In genomic region chr4:153248641-153249198, GRCh38 we compare ENCODE assay signal across 8 cellular contexts.
DNase-seq lines count a peak whose midpoint lies in the region; ATAC-seq and TF ChIP-seq lines count a peak whose summit lies in the region.

No MANE protein-coding gene starts in this region.

- peak overlapping the region in 1 of 2 donors; percentile 50 for H3K27ac ChIP-seq in coronary artery
- peak overlapping the region; percentile 3 for H3K27ac ChIP-seq in muscle layer of colon (ENCODE audit: low read depth, low read length)

- TF ChIP-seq CTCF in AG04449 (IDR thresholded peaks at IDR 0.05; ENCODE audit: insufficient read depth, low read length, missing control alignments) (no peak), coronary artery (IDR thresholded peaks at IDR 0.05) (no peak)

- POLR2A ChIA-PET in AG04449 (lab: Yijun Ruan, JAX), result interaction anchor here (1.0 to 1.6 kb wide), 2 partner anchors 13 to 48 kb away, joined by 4 to 5 read pairs; no protein-coding TSS in a partner anchor

- ATAC-seq in GM21717 (IDR thresholded peaks at IDR 0.05; ENCODE audit: unreplicated experiment), result peak; percentile 10

- peak overlapping the region; percentile 59 for H3K4me3 ChIP-seq in AG04449 (ENCODE audit: low read depth, low read length)
- peak overlapping the region; percentile 73 for H3K4me3 ChIP-seq in coronary artery
- peak overlapping the region; percentile 40 to 67 for H3K4me3 ChIP-seq in muscle layer of colon (ENCODE audit: low read depth in 1 of 2, low read length in 2 of 2)

- no peaks in the 10 kb centered on the region for H3K27me3 ChIP-seq in muscle layer of colon (ENCODE audit: control insufficient read depth in 1 of 2, insufficient read depth in 2 of 2, low read length in 2 of 2)

- in situ Hi-C loops in ACHN (cut with HindIII; ENCODE audit: low pct_ligation_motif_present, low pct_unique_long_range_greater_than_20kb, low sequenced_read_pairs), result no loop called here

- peak overlapping the region; percentile 26 for H3K9ac ChIP-seq in muscle layer of colon (ENCODE audit: low read length)

- H3K36me3 ChIP-seq in muscle layer of colon (ENCODE audit: insufficient read depth, low read length), result no peaks in the 10 kb centered on the region

- CTCF ChIA-PET in AG04449 (lab: Yijun Ruan, JAX), result interaction anchor here (0.6 to 1.6 kb wide), 6 partner anchors 8 to 156 kb away, joined by 3 to 5 read pairs (median 3); no protein-coding TSS in a partner anchor

- DNase-seq in AG04449 (ENCODE audit: low read depth, low spot score) (no peak), NCI-H526 (lab: John Stamatoyannopoulos, UW) (peak; percentile 39 to 70), coronary artery (ENCODE audit: low spot score) (no peak), AG08396 (ENCODE audit: low spot score) (no peak), NCI-H128 (lab: John Stamatoyannopoulos, UW; ENCODE audit: unreplicated experiment) (no peak), ACHN (no peak)

- H3K4me1 ChIP-seq in muscle layer of colon (ENCODE audit: insufficient read depth, low read length), result peaks cover 11% of the 10 kb centered on the region

- H3K9me3 ChIP-seq in muscle layer of colon (ENCODE audit: low read length), result no peaks in the 10 kb centered on the region

Comparison
In these comparisons a context has a peak if more than half of its experiments do, and no peak if none do; other contexts are left out.
1. DNase-seq: peak in NCI-H526 (2 of 2); none in AG04449 (single experiment), coronary artery (single experiment), AG08396 (single experiment), NCI-H128 (single experiment) and ACHN (single experiment).
2. Peak in every context shown above with its lines, with median percentiles within 50 percentile points of each other: H3K4me3 ChIP-seq.